In the genomic region with DNA sequence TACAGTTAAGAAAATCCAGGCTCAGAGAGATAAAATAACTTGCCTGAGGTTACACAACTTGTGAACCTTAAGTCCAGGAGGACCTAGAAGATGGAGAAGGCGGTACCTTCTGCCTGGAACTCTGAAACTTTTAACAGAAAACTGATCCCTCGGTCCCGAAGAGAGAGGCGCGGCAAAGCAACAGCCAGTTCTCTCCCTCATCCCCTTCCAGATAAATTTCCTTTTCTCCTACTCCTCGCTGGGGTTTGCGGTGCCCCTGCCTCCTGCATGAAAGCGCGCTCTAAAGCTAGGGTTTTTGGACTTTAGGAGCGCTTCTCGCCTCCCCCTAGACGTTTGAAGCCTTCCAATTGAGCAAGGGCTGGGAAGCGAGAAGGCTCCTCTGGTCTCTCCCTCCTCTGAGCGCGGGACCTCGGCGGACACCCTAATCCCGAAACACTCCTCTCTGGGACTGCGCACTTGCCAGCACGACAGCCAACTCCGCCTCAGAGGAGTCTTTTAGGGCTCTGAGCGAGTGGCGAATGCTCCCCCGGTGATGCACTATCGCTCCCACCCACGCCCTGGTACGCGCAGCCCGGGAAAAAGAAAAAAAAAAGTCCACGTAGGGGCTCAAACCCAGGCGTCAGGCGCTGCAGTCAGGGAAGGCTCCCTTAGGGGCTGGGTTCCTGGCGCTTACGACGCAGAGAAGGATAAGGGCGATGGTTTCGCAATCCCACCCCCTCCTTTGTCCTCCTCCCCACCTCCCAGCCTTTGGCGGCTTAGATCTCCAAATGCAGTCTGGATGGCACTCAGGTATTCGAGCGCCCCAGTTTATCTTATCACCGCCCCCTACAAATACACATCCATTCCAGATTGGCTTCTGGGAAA, we compare ENCODE assay signal across 11 cellular contexts. TPM values are rescaled to one million over a fixed set of nuclear protein-coding genes. Genes with fewer than 3 reads are reported as not detected.
DNase-seq lines count a peak whose midpoint lies in the region; ATAC-seq lines count a peak whose summit lies in the region.
"Had no signal": no experiment of that assay in that cellular context is flagged by ENCODE, and none has a peak within 500 bp of the region (broad histone marks: within the 10 kb centered on the region; RNA-seq: fewer than 3 reads in every experiment).

No MANE protein-coding gene starts in this region.

- peaks cover 69% of the 10 kb centered on the region for H3K27me3 Mint-ChIP-seq in activated T-cell treated with anti-CD3 and anti-CD28 coated beads, Interleukin-2, amount 50 U/mL, for 24 hours
- H3K27me3 Mint-ChIP-seq in stimulated activated naive B cell treated with anti-CD40 and anti-IgM and Interleukin-4, amounts not matched to agents 10 μg/mL and 1 μg/mL and 100 μg/mL, for 72 hours: peaks cover 63 to 81% of the 10 kb centered on the region in 2 donors

- DNase-seq in activated T-cell treated with anti-CD3 and anti-CD28 coated beads, Interleukin-2, amount 50 U/mL, for 24 hours: peak; percentile 59
- DNase-seq in activated T-cell treated with anti-CD3 and anti-CD28 coated beads for 4 hours (no peak), left ventricle myocardium superior (peak; percentile 42), ureter (ENCODE audit: low spot score) (no peak)
- DNase-seq in activated CD8-positive, alpha-beta memory T cell treated with anti-CD3 and anti-CD28 coated beads, Interleukin-2, amount 50 U/mL, for 48 hours: peak; percentile 65
- DNase-seq in stimulated activated naive B cell treated with anti-CD40 and anti-IgM and Interleukin-4, amounts not matched to agents 10 μg/mL and 1 μg/mL and 100 μg/mL, for 72 hours: no peak
- DNase-seq: BE2C; effector memory CD4-positive, alpha-beta T cell; NCI-H2107 had no signal

- ATAC-seq in left ventricle myocardium superior (peak; percentile 74), GM18858 (IDR thresholded peaks at IDR 0.05; ENCODE audit: unreplicated experiment) (no peak), HG03108 (IDR thresholded peaks at IDR 0.05; ENCODE audit: unreplicated experiment) (no peak)
- ATAC-seq in stimulated activated naive B cell treated with anti-CD40 and anti-IgM and Interleukin-4, amounts not matched to agents 10 μg/mL and 1 μg/mL and 100 μg/mL, for 72 hours (replicated peaks): no peak

- H3K36me3 Mint-ChIP-seq in activated T-cell treated with anti-CD3 and anti-CD28 coated beads, Interleukin-2, amount 50 U/mL, for 24 hours (ENCODE audit: low read depth): no peaks in the 10 kb centered on the region
- no peaks in the 10 kb centered on the region for H3K36me3 Mint-ChIP-seq in stimulated activated naive B cell treated with anti-CD40 and anti-IgM and Interleukin-4, amounts not matched to agents 10 μg/mL and 1 μg/mL and 100 μg/mL, for 72 hours

- no peak overlapping the region for H3K27ac Mint-ChIP-seq in activated T-cell treated with anti-CD3 and anti-CD28 coated beads, Interleukin-2, amount 50 U/mL, for 24 hours
- H3K27ac Mint-ChIP-seq in stimulated activated naive B cell treated with anti-CD40 and anti-IgM and Interleukin-4, amounts not matched to agents 10 μg/mL and 1 μg/mL and 100 μg/mL, for 72 hours: peak overlapping the region; percentile 84

- H3K4me3 Mint-ChIP-seq in activated T-cell treated with anti-CD3 and anti-CD28 coated beads, Interleukin-2, amount 50 U/mL, for 24 hours: peak overlapping the region; percentile 67
- H3K4me3 Mint-ChIP-seq in stimulated activated naive B cell treated with anti-CD40 and anti-IgM and Interleukin-4, amounts not matched to agents 10 μg/mL and 1 μg/mL and 100 μg/mL, for 72 hours: peak overlapping the region; percentile 49 to 67

- H3K9me3 Mint-ChIP-seq in activated T-cell treated with anti-CD3 and anti-CD28 coated beads, Interleukin-2, amount 50 U/mL, for 24 hours: no peaks in the 10 kb centered on the region
- no peaks in the 10 kb centered on the region for H3K9me3 Mint-ChIP-seq in stimulated activated naive B cell treated with anti-CD40 and anti-IgM and Interleukin-4, amounts not matched to agents 10 μg/mL and 1 μg/mL and 100 μg/mL, for 72 hours

- H3K4me1 Mint-ChIP-seq in activated T-cell treated with anti-CD3 and anti-CD28 coated beads, Interleukin-2, amount 50 U/mL, for 24 hours (ENCODE audit: low read depth): peaks cover 35% of the 10 kb centered on the region
- peaks cover 26 to 39% of the 10 kb centered on the region in 2 donors for H3K4me1 Mint-ChIP-seq in stimulated activated naive B cell treated with anti-CD40 and anti-IgM and Interleukin-4, amounts not matched to agents 10 μg/mL and 1 μg/mL and 100 μg/mL, for 72 hours

- intact Hi-C loops in left ventricle myocardium superior (cut with micrococcal nuclease): no loop called here

RNA-seq across cellular contexts. Expression of gene EOMES, which starts 7.9 kb away (rescaled TPM):
- total RNA-seq in left ventricle myocardium superior (0.17 TPM), ureter (0.16 TPM)

Comparison
In these comparisons a context has a peak if more than half of its experiments do, and no peak if none do; other contexts are left out.
1. DNase-seq: peak in activated T-cell treated with anti-CD3 and anti-CD28 coated beads, Interleukin-2, amount 50 U/mL, for 24 hours (single experiment), activated CD8-positive, alpha-beta memory T cell treated with anti-CD3 and anti-CD28 coated beads, Interleukin-2, amount 50 U/mL, for 48 hours (single experiment) and left ventricle myocardium superior (single experiment); none in activated T-cell treated with anti-CD3 and anti-CD28 coated beads for 4 hours (single experiment), stimulated activated naive B cell treated with anti-CD40 and anti-IgM and Interleukin-4, amounts not matched to agents 10 μg/mL and 1 μg/mL and 100 μg/mL, for 72 hours (single experiment) and ureter (single experiment).